ENCODE assay signal across 1 cellular context in the genomic region with DNA sequence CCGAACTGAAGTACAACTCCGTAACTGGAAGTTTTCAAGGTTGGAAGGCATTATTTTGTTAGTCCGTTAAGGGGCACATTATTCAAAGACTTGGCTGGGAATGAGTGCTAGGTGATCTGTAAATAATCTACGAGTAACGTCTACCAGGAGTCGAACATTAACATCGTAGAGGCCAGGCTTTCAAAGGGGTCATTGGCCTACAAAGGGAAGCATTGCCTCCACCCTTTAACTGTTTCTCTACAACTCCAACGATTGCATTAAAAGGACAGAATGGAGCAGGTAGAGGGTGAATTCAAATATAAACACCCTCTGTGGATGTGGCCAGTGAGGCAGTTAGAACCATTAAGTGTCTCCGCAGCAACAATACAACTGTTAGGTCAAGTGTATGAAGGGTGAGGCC.
TF ChIP-seq lines count a peak whose summit lies in the region.

No MANE protein-coding gene starts in this region.

TF ChIP-seq in GM23338, 12 proteins besides CTCF, POLR2A, EP300 and RAD21 (continued from another document):
- TF ChIP-seq, protein P1, sequence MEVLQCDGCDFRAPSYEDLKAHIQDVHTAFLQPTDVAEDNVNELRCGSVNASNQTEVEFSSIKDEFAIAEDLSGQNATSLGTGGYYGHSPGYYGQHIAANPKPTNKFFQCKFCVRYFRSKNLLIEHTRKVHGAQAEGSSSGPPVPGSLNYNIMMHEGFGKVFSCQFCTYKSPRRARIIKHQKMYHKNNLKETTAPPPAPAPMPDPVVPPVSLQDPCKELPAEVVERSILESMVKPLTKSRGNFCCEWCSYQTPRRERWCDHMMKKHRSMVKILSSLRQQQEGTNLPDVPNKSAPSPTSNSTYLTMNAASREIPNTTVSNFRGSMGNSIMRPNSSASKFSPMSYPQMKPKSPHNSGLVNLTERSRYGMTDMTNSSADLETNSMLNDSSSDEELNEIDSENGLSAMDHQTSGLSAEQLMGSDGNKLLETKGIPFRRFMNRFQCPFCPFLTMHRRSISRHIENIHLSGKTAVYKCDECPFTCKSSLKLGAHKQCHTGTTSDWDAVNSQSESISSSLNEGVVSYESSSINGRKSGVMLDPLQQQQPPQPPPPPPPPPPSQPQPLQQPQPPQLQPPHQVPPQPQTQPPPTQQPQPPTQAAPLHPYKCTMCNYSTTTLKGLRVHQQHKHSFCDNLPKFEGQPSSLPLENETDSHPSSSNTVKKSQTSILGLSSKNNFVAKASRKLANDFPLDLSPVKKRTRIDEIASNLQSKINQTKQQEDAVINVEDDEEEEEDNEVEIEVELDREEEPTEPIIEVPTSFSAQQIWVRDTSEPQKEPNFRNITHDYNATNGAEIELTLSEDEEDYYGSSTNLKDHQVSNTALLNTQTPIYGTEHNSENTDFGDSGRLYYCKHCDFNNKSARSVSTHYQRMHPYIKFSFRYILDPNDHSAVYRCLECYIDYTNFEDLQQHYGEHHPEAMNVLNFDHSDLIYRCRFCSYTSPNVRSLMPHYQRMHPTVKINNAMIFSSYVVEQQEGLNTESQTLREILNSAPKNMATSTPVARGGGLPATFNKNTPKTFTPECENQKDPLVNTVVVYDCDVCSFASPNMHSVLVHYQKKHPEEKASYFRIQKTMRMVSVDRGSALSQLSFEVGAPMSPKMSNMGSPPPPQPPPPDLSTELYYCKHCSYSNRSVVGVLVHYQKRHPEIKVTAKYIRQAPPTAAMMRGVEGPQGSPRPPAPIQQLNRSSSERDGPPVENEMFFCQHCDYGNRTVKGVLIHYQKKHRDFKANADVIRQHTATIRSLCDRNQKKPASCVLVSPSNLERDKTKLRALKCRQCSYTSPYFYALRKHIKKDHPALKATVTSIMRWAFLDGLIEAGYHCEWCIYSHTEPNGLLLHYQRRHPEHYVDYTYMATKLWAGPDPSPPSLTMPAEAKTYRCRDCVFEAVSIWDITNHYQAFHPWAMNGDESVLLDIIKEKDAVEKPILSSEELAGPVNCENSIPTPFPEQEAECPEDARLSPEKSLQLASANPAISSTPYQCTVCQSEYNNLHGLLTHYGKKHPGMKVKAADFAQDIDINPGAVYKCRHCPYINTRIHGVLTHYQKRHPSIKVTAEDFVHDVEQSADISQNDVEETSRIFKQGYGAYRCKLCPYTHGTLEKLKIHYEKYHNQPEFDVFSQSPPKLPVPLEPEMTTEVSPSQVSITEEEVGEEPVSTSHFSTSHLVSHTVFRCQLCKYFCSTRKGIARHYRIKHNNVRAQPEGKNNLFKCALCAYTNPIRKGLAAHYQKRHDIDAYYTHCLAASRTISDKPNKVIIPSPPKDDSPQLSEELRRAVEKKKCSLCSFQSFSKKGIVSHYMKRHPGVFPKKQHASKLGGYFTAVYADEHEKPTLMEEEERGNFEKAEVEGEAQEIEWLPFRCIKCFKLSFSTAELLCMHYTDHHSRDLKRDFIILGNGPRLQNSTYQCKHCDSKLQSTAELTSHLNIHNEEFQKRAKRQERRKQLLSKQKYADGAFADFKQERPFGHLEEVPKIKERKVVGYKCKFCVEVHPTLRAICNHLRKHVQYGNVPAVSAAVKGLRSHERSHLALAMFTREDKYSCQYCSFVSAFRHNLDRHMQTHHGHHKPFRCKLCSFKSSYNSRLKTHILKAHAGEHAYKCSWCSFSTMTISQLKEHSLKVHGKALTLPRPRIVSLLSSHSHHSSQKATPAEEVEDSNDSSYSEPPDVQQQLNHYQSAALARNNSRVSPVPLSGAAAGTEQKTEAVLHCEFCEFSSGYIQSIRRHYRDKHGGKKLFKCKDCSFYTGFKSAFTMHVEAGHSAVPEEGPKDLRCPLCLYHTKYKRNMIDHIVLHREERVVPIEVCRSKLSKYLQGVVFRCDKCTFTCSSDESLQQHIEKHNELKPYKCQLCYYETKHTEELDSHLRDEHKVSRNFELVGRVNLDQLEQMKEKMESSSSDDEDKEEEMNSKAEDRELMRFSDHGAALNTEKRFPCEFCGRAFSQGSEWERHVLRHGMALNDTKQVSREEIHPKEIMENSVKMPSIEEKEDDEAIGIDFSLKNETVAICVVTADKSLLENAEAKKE (CRISPR knock-in tag; IDR thresholded peaks at IDR 0.05): no peak
- no peak for TF ChIP-seq CREB1 (CRISPR knock-in tag; IDR thresholded peaks at IDR 0.05; ENCODE audit: low read depth)
- TF ChIP-seq, protein P2, sequence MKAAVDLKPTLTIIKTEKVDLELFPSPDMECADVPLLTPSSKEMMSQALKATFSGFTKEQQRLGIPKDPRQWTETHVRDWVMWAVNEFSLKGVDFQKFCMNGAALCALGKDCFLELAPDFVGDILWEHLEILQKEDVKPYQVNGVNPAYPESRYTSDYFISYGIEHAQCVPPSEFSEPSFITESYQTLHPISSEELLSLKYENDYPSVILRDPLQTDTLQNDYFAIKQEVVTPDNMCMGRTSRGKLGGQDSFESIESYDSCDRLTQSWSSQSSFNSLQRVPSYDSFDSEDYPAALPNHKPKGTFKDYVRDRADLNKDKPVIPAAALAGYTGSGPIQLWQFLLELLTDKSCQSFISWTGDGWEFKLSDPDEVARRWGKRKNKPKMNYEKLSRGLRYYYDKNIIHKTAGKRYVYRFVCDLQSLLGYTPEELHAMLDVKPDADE (IDR thresholded peaks at IDR 0.05): no peak
- TF ChIP-seq STAT1 (IDR thresholded peaks at IDR 0.05; ENCODE audit: unreplicated experiment): no peak
- TF ChIP-seq NANOG (IDR thresholded peaks at IDR 0.05; ENCODE audit: borderline replicate concordance): no peak
- TF ChIP-seq JUNB (IDR thresholded peaks at IDR 0.05; ENCODE audit: unreplicated experiment): no peak
- TF ChIP-seq EZH2phosphoT487 (IDR thresholded peaks at IDR 0.05; ENCODE audit: unreplicated experiment): no peak
- no peak for TF ChIP-seq POLR2AphosphoS5 (IDR thresholded peaks at IDR 0.05; ENCODE audit: low read depth)
- TF ChIP-seq ZNF114 (CRISPR knock-in tag; IDR thresholded peaks at IDR 0.05): no peak
